8 cellular contexts compared by ENCODE assay signal in the genomic region with DNA sequence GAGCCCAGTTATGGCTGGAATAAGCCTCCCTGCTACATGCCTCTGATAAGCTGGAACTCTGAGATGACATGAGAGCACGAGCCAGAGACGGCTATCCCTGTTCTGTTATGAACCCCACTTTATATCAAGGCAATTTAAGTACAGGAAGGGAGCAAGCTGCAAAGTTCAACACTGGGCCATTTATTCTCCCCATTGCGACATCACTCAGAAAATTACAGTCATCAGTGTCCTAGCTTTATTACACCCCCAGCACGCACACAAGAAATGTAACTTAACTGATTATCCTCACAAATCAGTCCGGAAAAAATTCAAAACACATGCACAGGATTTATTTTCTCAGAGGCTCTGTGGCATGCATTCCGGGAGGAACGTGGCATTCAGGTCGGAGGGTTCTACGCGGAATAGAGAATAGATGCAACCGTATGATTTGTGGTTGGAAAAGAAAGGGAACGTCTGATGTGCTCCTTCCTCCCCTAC.
DNase-seq lines count a peak whose midpoint lies in the region; ATAC-seq and TF ChIP-seq lines count a peak whose summit lies in the region.

No MANE protein-coding gene starts in this region.

- peak overlapping the region; percentile 67 for H3K4me3 ChIP-seq in CD8-positive, alpha-beta T cell (ENCODE audit: low read depth, low read length)
- H3K4me3 ChIP-seq in choroid plexus epithelial cell (ENCODE audit: low read depth, low read length) = peak overlapping the region; percentile 61

- H3K27ac Mint-ChIP-seq in CD8-positive, alpha-beta T cell = peak overlapping the region; percentile 97
- peak overlapping the region in 5 of 6 donors; percentile 54 to 98 (median 69) for H3K27ac Mint-ChIP-seq in naive B cell

- TF ChIP-seq CTCF in CD8-positive, alpha-beta T cell (IDR thresholded peaks at IDR 0.05) = no peak
- TF ChIP-seq CTCF in choroid plexus epithelial cell (conservative IDR thresholded peaks at IDR 0.05; ENCODE audit: low read depth, low read length) = no peak

- no peaks in the 10 kb centered on the region for H3K27me3 Mint-ChIP-seq in CD8-positive, alpha-beta T cell (ENCODE audit: low read depth)
- no peaks in the 10 kb centered on the region for H3K27me3 Mint-ChIP-seq in naive B cell

- no peaks in the 10 kb centered on the region for H3K9me3 Mint-ChIP-seq in CD8-positive, alpha-beta T cell
- no peaks in the 10 kb centered on the region for H3K9me3 Mint-ChIP-seq in naive B cell

- peak overlapping the region; percentile 77 for H3K27ac ChIP-seq in CD8-positive, alpha-beta T cell (ENCODE audit: low read depth, low read length)

- peak overlapping the region; percentile 98 for H3K4me3 Mint-ChIP-seq in CD8-positive, alpha-beta T cell
- H3K4me3 Mint-ChIP-seq in naive B cell = peak overlapping the region; percentile 84 to 99 (median 98)

- CTCF ChIA-PET in CD8-positive, alpha-beta T cell (lab: Charles Lee) = interaction anchor here (0.6 to 4.7 kb wide), 17 partner anchors 10 to 807 kb away, joined by 3 to 65 read pairs (median 3); no protein-coding TSS in a partner anchor

- ATAC-seq in CD8-positive, alpha-beta T cell = no peak
- ATAC-seq in naive B cell (ENCODE audit: low read depth in 2 of 2) = no peak

- H3K4me1 ChIP-seq in CD8-positive, alpha-beta T cell (ENCODE audit: insufficient read depth, low read length) = peaks cover 35% of the 10 kb centered on the region

- DNase-seq in CD8-positive, alpha-beta T cell = peak in 1 of 7 experiments; percentile 48
- DNase-seq in NCI-H69 (lab: John Stamatoyannopoulos, UW) (peak; percentile 54), choroid plexus epithelial cell (ENCODE audit: low read depth) (peak; percentile 67), naive B cell (no peak), NCI-H748 treated with DMSO at 0.1 percent for 48 hours (lab: John Stamatoyannopoulos, UW) (no peak), A172 (ENCODE audit: low spot score) (no peak)
- DNase-seq in central memory CD4-positive, alpha-beta T cell = no peak
- no peak for DNase-seq in activated CD8-positive, alpha-beta memory T cell treated with anti-CD3 and anti-CD28 coated beads, Interleukin-2, amount 50 U/mL, for 48 hours

- POLR2A ChIA-PET in CD8-positive, alpha-beta T cell (lab: Charles Lee) = interaction anchor here (0.6 to 2.5 kb wide), 5 partner anchors 17 to 463 kb away, joined by 3 to 15 read pairs (median 3); no protein-coding TSS in a partner anchor

- H3K4me1 Mint-ChIP-seq in CD8-positive, alpha-beta T cell (ENCODE audit: low read depth) = peaks cover 40% of the 10 kb centered on the region
- H3K4me1 Mint-ChIP-seq in naive B cell = peaks cover 29 to 51% (median 39%) of the 10 kb centered on the region in 3 donors

- intact Hi-C loops in CD8-positive, alpha-beta T cell (cut with DNase I, micrococcal nuclease) = loop anchor here (1.0 to 10.0 kb wide), 15 partner anchors 69 to 1363 kb away; a partner anchor contains a TSS

- H3K27me3 ChIP-seq in CD8-positive, alpha-beta T cell (ENCODE audit: insufficient read depth, low read length) = no peaks in the 10 kb centered on the region

- H3K36me3 ChIP-seq in CD8-positive, alpha-beta T cell (ENCODE audit: insufficient read depth, low read length) = peaks cover 1% of the 10 kb centered on the region

- H3K36me3 Mint-ChIP-seq in CD8-positive, alpha-beta T cell = peaks cover 19% of the 10 kb centered on the region
- no peaks in the 10 kb centered on the region for H3K36me3 Mint-ChIP-seq in naive B cell

- H3K9me3 ChIP-seq in CD8-positive, alpha-beta T cell (ENCODE audit: low read length) = no peaks in the 10 kb centered on the region

Comparison
In these comparisons a context has a peak if more than half of its experiments do, and no peak if none do; other contexts are left out.
1. DNase-seq: peak in NCI-H69 (single experiment) and choroid plexus epithelial cell (single experiment); none in naive B cell (single experiment), central memory CD4-positive, alpha-beta T cell (single experiment), NCI-H748 treated with DMSO at 0.1 percent for 48 hours (single experiment), A172 (single experiment) and activated CD8-positive, alpha-beta memory T cell treated with anti-CD3 and anti-CD28 coated beads, Interleukin-2, amount 50 U/mL, for 48 hours (single experiment).